Comparison of ENCODE assay signal across 8 cellular contexts in genomic region chr19:7516281-7516862, GRCh38. TPM values are rescaled to one million over a fixed set of nuclear protein-coding genes. Genes with fewer than 3 reads are reported as not detected.
DNase-seq lines count a peak whose midpoint lies in the region; ATAC-seq and TF ChIP-seq lines count a peak whose summit lies in the region.

No MANE protein-coding gene starts in this region.

- CTCF ChIA-PET in activated CD8-positive, alpha-beta memory T cell treated with anti-CD3 and anti-CD28 coated beads, Interleukin-2, amount 10 ng/mL, durations not matched to agents 7 days and 5 days (lab: Charles Lee), result interaction anchor here (0.6 to 0.9 kb wide), 3 partner anchors 52 to 367 kb away, joined by 3 to 4 read pairs (median 3); no protein-coding TSS in a partner anchor

- H3K36me3 Mint-ChIP-seq in activated CD8-positive, alpha-beta memory T cell treated with anti-CD3 and anti-CD28 coated beads, Interleukin-2, amount 10 ng/mL, durations not matched to agents 7 days and 5 days, result no peaks in the 10 kb centered on the region

- H3K9me3 ChIP-seq in right lobe of liver (no peaks in the 10 kb centered on the region), tibial artery (no peaks in the 10 kb centered on the region)

- H3K27ac ChIP-seq in right lobe of liver (peak overlapping the region; percentile 57 to 79 (median 66)), tibial artery (peak overlapping the region; percentile 97 to 100)

- TF ChIP-seq CTCF in right lobe of liver (IDR thresholded peaks at IDR 0.05), result no peak
- no peak for TF ChIP-seq CTCF in tibial artery (IDR thresholded peaks at IDR 0.05)

- H3K4me3 ChIP-seq in right lobe of liver (peak overlapping the region; percentile 54 to 60 (median 60)), tibial artery (peak overlapping the region; percentile 83 to 91)

- H3K9me3 Mint-ChIP-seq in activated CD8-positive, alpha-beta memory T cell treated with anti-CD3 and anti-CD28 coated beads, Interleukin-2, amount 10 ng/mL, durations not matched to agents 7 days and 5 days (ENCODE audit: low read depth), result no peaks in the 10 kb centered on the region

- H3K4me3 Mint-ChIP-seq in activated CD8-positive, alpha-beta memory T cell treated with anti-CD3 and anti-CD28 coated beads, Interleukin-2, amount 10 ng/mL, durations not matched to agents 7 days and 5 days, result peak overlapping the region; percentile 60

- peak; percentile 21 for ATAC-seq in activated CD8-positive, alpha-beta memory T cell treated with anti-CD3 and anti-CD28 coated beads, Interleukin-2, amount 10 ng/mL, durations not matched to agents 7 days and 5 days
- ATAC-seq in right lobe of liver (no peak), HG02938 (IDR thresholded peaks at IDR 0.05; ENCODE audit: unreplicated experiment) (no peak)

- no peak for DNase-seq in activated CD8-positive, alpha-beta memory T cell treated with anti-CD3 and anti-CD28 coated beads, Interleukin-2, amount 10 ng/mL, durations not matched to agents 7 days and 5 days
- DNase-seq in activated CD8-positive, alpha-beta memory T cell treated with anti-CD3 and anti-CD28 coated beads, Interleukin-2, amount 50 U/mL, for 4 hours, result no peak
- DNase-seq in astrocyte of the hippocampus (ENCODE audit: low read depth, low spot score) (peak; percentile 19), right lobe of liver (no peak), tibial artery (peak in 1 of 2 donors; percentile 66), NCI-H748 (lab: John Stamatoyannopoulos, UW; ENCODE audit: unreplicated experiment) (no peak), NCI-H1694 (lab: John Stamatoyannopoulos, UW) (no peak)

- H3K4me1 Mint-ChIP-seq in activated CD8-positive, alpha-beta memory T cell treated with anti-CD3 and anti-CD28 coated beads, Interleukin-2, amount 10 ng/mL, durations not matched to agents 7 days and 5 days, result peaks cover 4% of the 10 kb centered on the region

- H3K4me1 ChIP-seq in right lobe of liver, result peaks cover 0 to 26% (median 3%) of the 10 kb centered on the region in 4 donors
- H3K4me1 ChIP-seq in tibial artery, result peaks cover 0 to 41% (median 24%) of the 10 kb centered on the region in 4 donors

- intact Hi-C loops in right lobe of liver (cut with DNase I), result no loop called here
- intact Hi-C loops in tibial artery (cut with DNase I; ENCODE audit: low total_unique reads), result no loop called here

- no peak for TF ChIP-seq POLR2A in right lobe of liver (IDR thresholded peaks at IDR 0.05)

- H3K27me3 ChIP-seq in right lobe of liver, result no peaks in the 10 kb centered on the region
- no peaks in the 10 kb centered on the region for H3K27me3 ChIP-seq in tibial artery

- H3K36me3 ChIP-seq in right lobe of liver, result no peaks in the 10 kb centered on the region
- peaks cover 6 to 22% (median 10%) of the 10 kb centered on the region in 3 donors for H3K36me3 ChIP-seq in tibial artery

- H3K27ac Mint-ChIP-seq in activated CD8-positive, alpha-beta memory T cell treated with anti-CD3 and anti-CD28 coated beads, Interleukin-2, amount 10 ng/mL, durations not matched to agents 7 days and 5 days, result no peak overlapping the region

- WGBS in right lobe of liver (ENCODE audit: insufficient coverage, low coverage, low lambda C conversion rate, missing lambda C conversion rate), result no CpG with 5 or more reads among the region's 35 CpGs

- peaks cover 24% of the 10 kb centered on the region for H3K27me3 Mint-ChIP-seq in activated CD8-positive, alpha-beta memory T cell treated with anti-CD3 and anti-CD28 coated beads, Interleukin-2, amount 10 ng/mL, durations not matched to agents 7 days and 5 days

RNA-seq across cellular contexts. Expression of gene ZNF358, which starts 0.5 kb away (rescaled TPM):
- 10 to 100 TPM in 1 of 2 experiments, 1 to 10 TPM in 1; 8.9 to 11.3 TPM for total RNA-seq in activated CD8-positive, alpha-beta memory T cell treated with anti-CD3 and anti-CD28 coated beads, Interleukin-2, amount 10 ng/mL, durations not matched to agents 7 days and 5 days
- 10 to 100 TPM; 15.3 to 35.1 (median 24.8) TPM for total RNA-seq in right lobe of liver

RNA-seq across cellular contexts. Expression of gene MCOLN1, which starts 6.1 kb away (rescaled TPM):
- total RNA-seq in activated CD8-positive, alpha-beta memory T cell treated with anti-CD3 and anti-CD28 coated beads, Interleukin-2, amount 10 ng/mL, durations not matched to agents 7 days and 5 days, result 10 to 100 TPM; 15.8 to 20.7 TPM
- total RNA-seq in right lobe of liver, result 10 to 100 TPM in 5 of 6 experiments, 1 to 10 TPM in 1; 9.8 to 25.2 (median 17.7) TPM

RNA-seq across cellular contexts. Expression of gene PNPLA6, which starts 19.1 kb away (rescaled TPM):
- total RNA-seq in activated CD8-positive, alpha-beta memory T cell treated with anti-CD3 and anti-CD28 coated beads, Interleukin-2, amount 10 ng/mL, durations not matched to agents 7 days and 5 days, result 100 to 1,000 TPM; 160 to 184 TPM
- 10 to 100 TPM; 38.7 to 61.8 (median 46.5) TPM for total RNA-seq in right lobe of liver

RNA-seq across cellular contexts. Expression of gene PEX11G, which starts 27.5 kb away (rescaled TPM):
- total RNA-seq in activated CD8-positive, alpha-beta memory T cell treated with anti-CD3 and anti-CD28 coated beads, Interleukin-2, amount 10 ng/mL, durations not matched to agents 7 days and 5 days, result 1 to 10 TPM in 1 of 2 experiments, under 1 TPM in 1; 0.58 to 1.9 TPM
- total RNA-seq in right lobe of liver, result 10 to 100 TPM in 2 of 6 experiments, 1 to 10 TPM in 4; 4.8 to 14.3 (median 9.4) TPM
